8 cellular contexts compared by ENCODE assay signal in the genomic region with DNA sequence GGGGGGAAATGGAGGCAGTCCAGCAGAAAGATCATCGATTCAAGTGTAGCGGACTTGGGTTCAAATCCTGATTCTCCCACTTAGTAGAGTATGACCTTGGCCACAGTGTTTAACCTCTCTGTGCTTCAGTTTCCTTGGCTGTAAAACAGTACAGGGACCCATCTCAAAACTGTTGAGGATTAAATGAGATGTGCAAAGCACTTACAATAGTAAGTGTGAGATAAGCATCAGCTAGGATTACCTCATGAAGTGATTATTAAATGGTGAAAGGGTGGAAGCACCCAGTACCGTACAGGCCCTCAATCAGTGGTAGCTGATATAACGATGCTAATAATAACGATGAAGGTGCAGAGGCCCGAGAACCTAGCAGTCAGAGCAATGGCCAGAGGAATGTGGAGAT. TPM values are rescaled to one million over a fixed set of nuclear protein-coding genes. Genes with fewer than 3 reads are reported as not detected.
A peak's percentile ranks its signal among the peaks of the same experiment; 100 is the strongest.
DNase-seq lines count a peak whose midpoint lies in the region; ATAC-seq and TF ChIP-seq lines count a peak whose summit lies in the region.

No MANE protein-coding gene starts in this region.

- no peak overlapping the region for H2AK5ac ChIP-seq in mesenchymal stem cell (ENCODE audit: low read length, severe bottlenecking)

- H3K4ac ChIP-seq in mesenchymal stem cell (ENCODE audit: low read depth in 1 of 2, low read length in 2 of 2): peak overlapping the region in 1 of 2 experiments; percentile 80

- H3K9me2 ChIP-seq in HCT116 (ENCODE audit: insufficient read depth): no peaks in the 10 kb centered on the region

- H3K27ac ChIP-seq in BLaER1 treated with 17β-estradiol and CSF1 and Interleukin-3, amounts not matched to agents 10 nM and 100 nM: peak overlapping the region in 10 of 11 experiments; percentile 17 to 88 (median 82); a peak in 20 of 22 replicates
- H3K27ac ChIP-seq in HCT116 (ENCODE audit: low read depth, low read length) (no peak overlapping the region), mesenchymal stem cell (ENCODE audit: low read length, poor library complexity, severe bottlenecking) (no peak overlapping the region)

- intact Hi-C loops in HCT116 (cut with micrococcal nuclease): loop anchor here (1.0 to 2.0 kb wide), 2 partner anchors 45 to 103 kb away; a partner anchor contains a TSS

- 73% methylated on average over 5 of the region's 6 CpGs for WGBS in mesenchymal stem cell

- peak overlapping the region; percentile 93 for H3K27ac Mint-ChIP-seq in activated CD4-positive, alpha-beta memory T cell treated with anti-CD3 and anti-CD28 coated beads, Interleukin-2, amount 10 ng/mL, durations not matched to agents 7 days and 5 days

- ATAC-seq in HCT116: no peak

- H3K27me3 ChIP-seq in BLaER1 treated with 17β-estradiol and CSF1 and Interleukin-3, amounts not matched to agents 10 nM and 100 nM: peaks cover 54 to 94% (median 87%) of the 10 kb centered on the region in 11 experiments
- H3K27me3 ChIP-seq in HCT116 (ENCODE audit: insufficient read depth, low read length) (no peaks in the 10 kb centered on the region), mesenchymal stem cell (ENCODE audit: control insufficient read depth in 1 of 2, insufficient read depth in 1 of 2, low read length in 2 of 2) (peaks cover 0 to 24% of the 10 kb centered on the region in 2 experiments)

- H3K4me1 Mint-ChIP-seq in activated CD4-positive, alpha-beta memory T cell treated with anti-CD3 and anti-CD28 coated beads, Interleukin-2, amount 10 ng/mL, durations not matched to agents 7 days and 5 days: peaks cover 52% of the 10 kb centered on the region

- POLR2A ChIA-PET in HCT116 (lab: Charles Lee): interaction anchor here (0.7 to 1.6 kb wide), 3 partner anchors 10 to 104 kb away, joined by 3 to 6 read pairs (median 5); a partner anchor contains a TSS
- POLR2A ChIA-PET in activated CD4-positive, alpha-beta memory T cell treated with anti-CD3 and anti-CD28 coated beads, Interleukin-2, amount 10 ng/mL, durations not matched to agents 7 days and 5 days (lab: Charles Lee): interaction anchor here (0.6 to 8.9 kb wide), 7 partner anchors 12 to 103 kb away, joined by 3 to 368 read pairs (median 13); a partner anchor contains a TSS

- TF ChIP-seq POLR2A in HCT116 (IDR thresholded peaks at IDR 0.05; ENCODE audit: borderline replicate concordance, extremely low read depth, insufficient read depth, insufficient read length): no peak

- H2BK15ac ChIP-seq in mesenchymal stem cell (ENCODE audit: low read depth, poor library complexity, severe bottlenecking): no peak overlapping the region

- H3K79me2 ChIP-seq in HCT116 (ENCODE audit: insufficient read depth, low read length): no peaks in the 10 kb centered on the region

- no peaks in the 10 kb centered on the region for H3K9me3 Mint-ChIP-seq in activated CD4-positive, alpha-beta memory T cell treated with anti-CD3 and anti-CD28 coated beads, Interleukin-2, amount 10 ng/mL, durations not matched to agents 7 days and 5 days

- peak overlapping the region; percentile 41 for H3K4me3 Mint-ChIP-seq in activated CD4-positive, alpha-beta memory T cell treated with anti-CD3 and anti-CD28 coated beads, Interleukin-2, amount 10 ng/mL, durations not matched to agents 7 days and 5 days

- CTCF ChIA-PET in HCT116 (lab: Charles Lee): interaction anchor here (0.8 to 2.0 kb wide), 10 partner anchors 9 to 220 kb away, joined by 3 to 15 read pairs (median 6); a partner anchor contains a TSS
- CTCF ChIA-PET in activated CD4-positive, alpha-beta memory T cell treated with anti-CD3 and anti-CD28 coated beads, Interleukin-2, amount 10 ng/mL, durations not matched to agents 7 days and 5 days (lab: Charles Lee): interaction anchor here (0.7 to 10.0 kb wide), 24 partner anchors 10 to 674 kb away, joined by 3 to 295 read pairs (median 6); a partner anchor contains a TSS

- H3K23ac ChIP-seq in mesenchymal stem cell (ENCODE audit: low read length in 2 of 2): no peak overlapping the region

- DNase-seq in HCT116 (ENCODE audit: low read depth, low spot score) (no peak), mesenchymal stem cell (no peak), NOMO-1 (lab: John Stamatoyannopoulos, UW; ENCODE audit: unreplicated experiment in 2 of 2) (no peak), islet precursor cell (no peak), NCI-H2227 treated with DMSO at 0.1 percent for 48 hours (lab: John Stamatoyannopoulos, UW) (no peak)
- DNase-seq in activated CD4-positive, alpha-beta memory T cell treated with anti-CD3 and anti-CD28 coated beads, Interleukin-2, amount 10 ng/mL, durations not matched to agents 7 days and 5 days: no peak
- no peak for DNase-seq in stimulated activated CD4-positive, alpha-beta T cell treated with anti-CD3 and anti-CD28 coated beads, Interleukin-1b, Interleukin-23, amount 100 ng/mL, for 48 hours

- H3K79me1 ChIP-seq in mesenchymal stem cell (replicated peaks; ENCODE audit: low read length, poor library complexity, severe bottlenecking): no peaks in the 10 kb centered on the region

- H2AFZ ChIP-seq in HCT116 (ENCODE audit: low read depth, low read length, poor library complexity, severe bottlenecking) (no peak overlapping the region), mesenchymal stem cell (ENCODE audit: low read depth, low read length) (no peak overlapping the region)

- H2BK12ac ChIP-seq in mesenchymal stem cell (ENCODE audit: low read length in 2 of 2): peak overlapping the region; percentile 89 to 96

- H3K4me2 ChIP-seq in BLaER1 treated with 17β-estradiol and CSF1 and Interleukin-3, amounts not matched to agents 10 nM and 100 nM: peak overlapping the region; percentile 62 to 86 (median 80)
- H3K4me2 ChIP-seq in HCT116 (ENCODE audit: low read length): peak overlapping the region; percentile 55
- H3K4me2 ChIP-seq in mesenchymal stem cell (ENCODE audit: low read length, poor library complexity, severe bottlenecking): no peak overlapping the region

- peak overlapping the region in 4 of 10 experiments; percentile 4 to 37 (median 32); a peak in 3 of 20 replicates for H3K4me3 ChIP-seq in BLaER1 treated with 17β-estradiol and CSF1 and Interleukin-3, amounts not matched to agents 10 nM and 100 nM
- H3K4me3 ChIP-seq in HCT116 (replicated peaks in 1 of 2; ENCODE audit: low read depth in 1 of 2, low read length in 2 of 2) (no peak overlapping the region), mesenchymal stem cell (ENCODE audit: insufficient read depth in 1 of 2, low read depth in 1 of 2, low read length in 2 of 2) (no peak overlapping the region)

- RAD21 ChIA-PET in HCT116 (lab: Charles Lee; ENCODE audit: low non-redundant PET in 1 of 2, low total read pairs in 2 of 2, uncharacterized antibody in 2 of 2, unreplicated experiment in 2 of 2): interaction anchor here (1.0 to 1.3 kb wide), 4 partner anchors 44 to 104 kb away, joined by 3 to 14 read pairs (median 4); a partner anchor contains a TSS

- peaks cover 4% of the 10 kb centered on the region for H3K36me3 Mint-ChIP-seq in activated CD4-positive, alpha-beta memory T cell treated with anti-CD3 and anti-CD28 coated beads, Interleukin-2, amount 10 ng/mL, durations not matched to agents 7 days and 5 days (ENCODE audit: low read depth)

- no peak overlapping the region for H2BK5ac ChIP-seq in mesenchymal stem cell (ENCODE audit: low read depth, low read length, poor library complexity, severe bottlenecking)

- H3K4me1 ChIP-seq in BLaER1 treated with 17β-estradiol and CSF1 and Interleukin-3, amounts not matched to agents 10 nM and 100 nM: peaks cover 52 to 63% (median 58%) of the 10 kb centered on the region in 10 experiments
- peaks cover 33 to 45% of the 10 kb centered on the region in 2 experiments for H3K4me1 ChIP-seq in HCT116 (ENCODE audit: control insufficient read depth in 1 of 2, insufficient read depth in 2 of 2, low read length in 2 of 2)
- H3K4me1 ChIP-seq in mesenchymal stem cell (ENCODE audit: control insufficient read depth, insufficient read depth, low read depth, low read length): peaks cover 21% of the 10 kb centered on the region

- BruUV-seq in HCT116 (replicated peaks; lab: Mats Ljungman, UMichigan): no TSS peak

- H3K9me3 ChIP-seq in BLaER1 treated with 17β-estradiol and CSF1 and Interleukin-3, amounts not matched to agents 10 nM and 100 nM (replicated peaks in 1 of 11): no peaks in the 10 kb centered on the region
- H3K9me3 ChIP-seq in HCT116 (ENCODE audit: control insufficient read depth in 1 of 2, insufficient read depth in 1 of 2, low read depth in 1 of 2, low read length in 2 of 2): no peaks in the 10 kb centered on the region
- H3K9me3 ChIP-seq in mesenchymal stem cell (ENCODE audit: control insufficient read depth, low read length): no peaks in the 10 kb centered on the region

- no peak for TF ChIP-seq RAD21 in HCT116 (IDR thresholded peaks at IDR 0.05; ENCODE audit: low read depth)

- peak overlapping the region in 9 of 11 experiments; percentile 21 to 80 (median 57); a peak in 16 of 22 replicates for H3K9ac ChIP-seq in BLaER1 treated with 17β-estradiol and CSF1 and Interleukin-3, amounts not matched to agents 10 nM and 100 nM
- no peak overlapping the region for H3K9ac ChIP-seq in HCT116 (ENCODE audit: low read length)
- peak overlapping the region; percentile 50 for H3K9ac ChIP-seq in mesenchymal stem cell (ENCODE audit: low read length)

- no peak for TF ChIP-seq CTCF in HCT116 (IDR thresholded peaks at IDR 0.05 in 2 of 3, conservative IDR thresholded peaks at IDR 0.05 in 1 of 3; ENCODE audit: borderline replicate concordance in 1 of 3, insufficient read depth in 1 of 3, low read depth in 2 of 3, low read length in 2 of 3)

- H3K14ac ChIP-seq in mesenchymal stem cell (ENCODE audit: low read length in 2 of 2): peak overlapping the region in 1 of 2 experiments; percentile 86

- no peaks in the 10 kb centered on the region for H3K36me3 ChIP-seq in BLaER1 treated with 17β-estradiol and CSF1 and Interleukin-3, amounts not matched to agents 10 nM and 100 nM
- H3K36me3 ChIP-seq in HCT116 (ENCODE audit: control insufficient read depth in 1 of 2, insufficient read depth in 2 of 2, low read length in 2 of 2) (no peaks in the 10 kb centered on the region), mesenchymal stem cell (ENCODE audit: control insufficient read depth in 1 of 2, insufficient read depth in 2 of 2, low read depth in 1 of 2, low read length in 2 of 2) (no peaks in the 10 kb centered on the region)

- H3K27me3 Mint-ChIP-seq in activated CD4-positive, alpha-beta memory T cell treated with anti-CD3 and anti-CD28 coated beads, Interleukin-2, amount 10 ng/mL, durations not matched to agents 7 days and 5 days: no peaks in the 10 kb centered on the region

- no peak overlapping the region for H4K8ac ChIP-seq in mesenchymal stem cell (ENCODE audit: low read length)

- no peak overlapping the region for H2BK120ac ChIP-seq in mesenchymal stem cell (ENCODE audit: low read depth, low read length)

- H4K91ac ChIP-seq in mesenchymal stem cell (ENCODE audit: low read length): no peak overlapping the region

- H4K20me1 ChIP-seq in BLaER1 treated with 17β-estradiol and CSF1 and Interleukin-3, amounts not matched to agents 10 nM and 100 nM: peaks cover 0 to 27% (median 6%) of the 10 kb centered on the region in 11 experiments; a peak in 9 of 22 replicates
- no peaks in the 10 kb centered on the region for H4K20me1 ChIP-seq in HCT116 (ENCODE audit: insufficient read depth)

- peak overlapping the region; percentile 60 to 73 for H3K18ac ChIP-seq in mesenchymal stem cell (ENCODE audit: low read depth in 1 of 2, low read length in 2 of 2)

RNA-seq across cellular contexts. Expression of a gene that starts 45.1 kb away (rescaled TPM):
- total RNA-seq in HCT116 (2021; ENCODE audit: unreplicated experiment): 62.6 TPM
- polyA plus RNA-seq in HCT116 (2012): 35.0 and 42.7 TPM in 2 replicates
- 10 to 100 TPM; 67.4 to 70.2 TPM for total RNA-seq in activated CD4-positive, alpha-beta memory T cell treated with anti-CD3 and anti-CD28 coated beads, Interleukin-2, amount 10 ng/mL, durations not matched to agents 7 days and 5 days
- 31.3 TPM for polyA plus RNA-seq in mesenchymal stem cell (2013, experiment 1 of 2)
- 32.9 TPM for polyA plus RNA-seq in mesenchymal stem cell (2013, experiment 2 of 2)

Comparison
In these comparisons a context has a peak if more than half of its experiments do, and no peak if none do; other contexts are left out.
1. H3K27ac ChIP-seq: peak in BLaER1 treated with 17β-estradiol and CSF1 and Interleukin-3, amounts not matched to agents 10 nM and 100 nM (10 of 11); none in HCT116 (single experiment) and mesenchymal stem cell (single experiment).